In genomic region chr1:151145158-151146071, GRCh38 we compare ENCODE assay signal across 8 cellular contexts. TPM values are rescaled to one million over a fixed set of nuclear protein-coding genes. Genes with fewer than 3 reads are reported as not detected.
DNase-seq lines count a peak whose midpoint lies in the region; ATAC-seq and TF ChIP-seq lines count a peak whose summit lies in the region.

No MANE protein-coding gene starts in this region.

- H3K27ac Mint-ChIP-seq in activated naive CD8-positive, alpha-beta T cell treated with anti-CD3 and anti-CD28 coated beads, Interleukin-2, amount 50 U/mL, for 24 hours = no peak overlapping the region

- TF ChIP-seq POLR2A in sigmoid colon (IDR thresholded peaks at IDR 0.05) = no peak

- WGBS in iPS DF 6.9 (ENCODE audit: insufficient coverage, insufficient read length) = no CpG with 5 or more reads among the region's 46 CpGs
- WGBS in sigmoid colon, 2 donors = 36 to 37% methylated on average over 46 of the region's 46 CpGs

- H3K27me3 ChIP-seq in iPS DF 6.9 (ENCODE audit: control insufficient read depth, insufficient read depth, low read length) (no peaks in the 10 kb centered on the region; the same call in 1 of the 2 replicates), sigmoid colon (no peaks in the 10 kb centered on the region)

- H3K9me3 ChIP-seq in iPS DF 6.9 (ENCODE audit: control insufficient read depth, insufficient read depth, low read length) (no peaks in the 10 kb centered on the region), sigmoid colon (no peaks in the 10 kb centered on the region)

- ATAC-seq in activated naive CD8-positive, alpha-beta T cell treated with anti-CD3 and anti-CD28 coated beads, Interleukin-2, amount 50 U/mL, for 24 hours = peak; percentile 9
- ATAC-seq in GM21526 (IDR thresholded peaks at IDR 0.05; ENCODE audit: low FRiP score, unreplicated experiment) (no peak), left lobe of liver (no peak)

- H3K27ac ChIP-seq in iPS DF 6.9 (ENCODE audit: low read length) (no peak overlapping the region), sigmoid colon (peak overlapping the region; percentile 84 to 87 (median 86))

- H3K9me3 Mint-ChIP-seq in activated naive CD8-positive, alpha-beta T cell treated with anti-CD3 and anti-CD28 coated beads, Interleukin-2, amount 50 U/mL, for 24 hours = no peaks in the 10 kb centered on the region

- peaks cover 3% of the 10 kb centered on the region for H3K27me3 Mint-ChIP-seq in activated naive CD8-positive, alpha-beta T cell treated with anti-CD3 and anti-CD28 coated beads, Interleukin-2, amount 50 U/mL, for 24 hours

- H3K4me3 ChIP-seq in iPS DF 6.9 (ENCODE audit: low read length) (peak overlapping the region; percentile 79), sigmoid colon (peak overlapping the region; percentile 75 to 84 (median 82))

- no peak for TF ChIP-seq CTCF in sigmoid colon (IDR thresholded peaks at IDR 0.05)

- H3K36me3 ChIP-seq in iPS DF 6.9 (ENCODE audit: control insufficient read depth, insufficient read depth, low read length) = no peaks in the 10 kb centered on the region
- H3K36me3 ChIP-seq in sigmoid colon = no peaks in the 10 kb centered on the region

- DNase-seq in stimulated activated CD4-positive, alpha-beta T cell treated with anti-CD3 and anti-CD28 coated beads, Interleukin-2, amount 100 ng/mL, for 24 hours = peak; percentile 36 to 37
- no peak for DNase-seq in stimulated activated CD4-positive, alpha-beta T cell treated with anti-CD3 and anti-CD28 coated beads, Interleukin-1b, Interleukin-23, amount 100 ng/mL, for 48 hours
- DNase-seq in activated naive CD8-positive, alpha-beta T cell treated with anti-CD3 and anti-CD28 coated beads, Interleukin-2, amount 50 U/mL, for 24 hours = peak; percentile 43
- DNase-seq in iPS DF 6.9 (ENCODE audit: low read depth, low spot score) (no peak), sigmoid colon (peak; percentile 73), SIG-M5 (lab: John Stamatoyannopoulos, UW) (no peak), left lobe of liver (ENCODE audit: low spot score) (no peak)

- H3K4me3 Mint-ChIP-seq in activated naive CD8-positive, alpha-beta T cell treated with anti-CD3 and anti-CD28 coated beads, Interleukin-2, amount 50 U/mL, for 24 hours = peak overlapping the region; percentile 85

- no peaks in the 10 kb centered on the region for H3K36me3 Mint-ChIP-seq in activated naive CD8-positive, alpha-beta T cell treated with anti-CD3 and anti-CD28 coated beads, Interleukin-2, amount 50 U/mL, for 24 hours (ENCODE audit: low read depth)

- peaks cover 8% of the 10 kb centered on the region for H3K4me1 ChIP-seq in iPS DF 6.9 (ENCODE audit: control insufficient read depth, insufficient read depth, low read length)
- peaks cover 0 to 42% (median 28%) of the 10 kb centered on the region in 4 donors for H3K4me1 ChIP-seq in sigmoid colon

- H3K4me1 Mint-ChIP-seq in activated naive CD8-positive, alpha-beta T cell treated with anti-CD3 and anti-CD28 coated beads, Interleukin-2, amount 50 U/mL, for 24 hours = peaks cover 16% of the 10 kb centered on the region

- no peak for TF ChIP-seq EP300 in sigmoid colon (IDR thresholded peaks at IDR 0.05)

- intact Hi-C loops in sigmoid colon (cut with DNase I) = loop anchor here (2.0 kb wide), 2 partner anchors 19 to 75 kb away; partner anchors contain the start of genes GABPB2 and LYSMD1

RNA-seq across cellular contexts. Expression of gene SEMA6C, which starts 1.0 kb away (rescaled TPM):
- total RNA-seq in sigmoid colon = 10 to 100 TPM in 2 of 4 donors, 1 to 10 TPM in 2; 5.0 to 20.6 (median 7.8) TPM
- polyA plus RNA-seq in sigmoid colon = 1 to 10 TPM in 2 of 3 donors, under 1 TPM in 1; 0.23 to 4.1 (median 1.2) TPM
- total RNA-seq in left lobe of liver = 6.4 TPM

RNA-seq across cellular contexts. Expression of gene TNFAIP8L2, which starts 11.0 kb away (rescaled TPM):
- total RNA-seq in sigmoid colon (1 to 10 TPM; 1.9 to 9.5 (median 7.5) TPM), left lobe of liver (0.96 TPM)
- polyA plus RNA-seq in sigmoid colon = 10 to 100 TPM; 11.4 to 12.7 (median 12.6) TPM

RNA-seq across cellular contexts. Expression of gene LYSMD1, which starts 20.3 kb away (rescaled TPM):
- total RNA-seq in sigmoid colon (10 to 100 TPM; 15.5 to 22.7 (median 19.0) TPM), left lobe of liver (3.9 TPM)
- 1 to 10 TPM; 4.2 to 7.9 (median 7.8) TPM for polyA plus RNA-seq in sigmoid colon

RNA-seq across cellular contexts. Expression of gene SCNM1, which starts 20.5 kb away (rescaled TPM):
- 10 to 100 TPM; 17.5 to 24.2 (median 19.8) TPM for total RNA-seq in sigmoid colon
- polyA plus RNA-seq in sigmoid colon = 10 to 100 TPM; 35.4 to 42.4 (median 35.6) TPM
- total RNA-seq in left lobe of liver = 9.4 TPM

RNA-seq across cellular contexts. Expression of gene TMOD4, which starts 30.4 kb away (rescaled TPM):
- 1 to 10 TPM in 1 of 4 donors, not detected in 3; 1.1 TPM for total RNA-seq in sigmoid colon
- polyA plus RNA-seq in sigmoid colon = 1 to 10 TPM in 1 of 3 donors, under 1 TPM in 1, not detected in 1; 0.07 to 2.1 TPM
- 0.33 TPM for total RNA-seq in left lobe of liver

Comparison
In these comparisons a context has a peak if more than half of its experiments do, and no peak if none do; other contexts are left out.
1. DNase-seq: peak in stimulated activated CD4-positive, alpha-beta T cell treated with anti-CD3 and anti-CD28 coated beads, Interleukin-2, amount 100 ng/mL, for 24 hours (2 of 2), activated naive CD8-positive, alpha-beta T cell treated with anti-CD3 and anti-CD28 coated beads, Interleukin-2, amount 50 U/mL, for 24 hours (single experiment) and sigmoid colon (single experiment); none in stimulated activated CD4-positive, alpha-beta T cell treated with anti-CD3 and anti-CD28 coated beads, Interleukin-1b, Interleukin-23, amount 100 ng/mL, for 48 hours (single experiment), iPS DF 6.9 (single experiment), SIG-M5 (single experiment) and left lobe of liver (single experiment).